ENCODE assay signal across 13 cellular contexts in the genomic region with DNA sequence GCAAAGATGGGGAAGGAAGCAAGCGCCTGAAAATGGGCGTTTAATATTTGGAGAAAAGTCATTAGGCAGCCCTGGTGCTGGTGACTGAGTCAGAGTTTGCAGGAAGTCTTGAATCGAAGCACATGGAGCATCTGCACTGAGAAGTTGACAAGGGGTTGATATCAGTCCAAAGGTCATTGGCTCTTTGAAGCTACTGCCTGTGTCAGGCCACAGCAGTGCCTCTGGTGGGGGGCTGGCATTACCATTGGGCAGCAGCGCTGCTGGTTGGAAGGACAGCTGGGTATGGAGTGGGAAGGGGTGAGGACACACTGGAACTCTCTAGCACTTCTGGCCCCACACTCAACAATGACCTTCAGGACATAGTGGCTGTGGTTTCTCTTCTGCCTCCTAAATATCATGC.
DNase-seq lines count a peak whose midpoint lies in the region; ATAC-seq and TF ChIP-seq lines count a peak whose summit lies in the region.
"Had no signal": no experiment of that assay in that cellular context is flagged by ENCODE, and none has a peak within 500 bp of the region (broad histone marks: within the 10 kb centered on the region; RNA-seq: fewer than 3 reads in every experiment).

No MANE protein-coding gene starts in this region.

- intact Hi-C loops in heart left ventricle (cut with DNase I) = loop anchor here in 6 of 10 donors (5.0 to 10.0 kb wide), 6 partner anchors 152 to 492 kb away; a partner anchor contains a TSS

- H3K4me3 Mint-ChIP-seq in activated CD4-positive, alpha-beta memory T cell treated with anti-CD3 and anti-CD28 coated beads, Interleukin-2, amount 10 ng/mL, durations not matched to agents 7 days and 5 days = no peak overlapping the region

- no peak overlapping the region for H3K9ac ChIP-seq in smooth muscle cell (ENCODE audit: low read depth)

- no peaks in the 10 kb centered on the region for H3K79me2 ChIP-seq in smooth muscle cell (ENCODE audit: low read depth)

- TF ChIP-seq CTCF in smooth muscle cell (IDR thresholded peaks at IDR 0.05; ENCODE audit: borderline replicate concordance, insufficient read depth, poor library complexity, severe bottlenecking) (no peak), heart left ventricle (IDR thresholded peaks at IDR 0.05) (no peak)

- H3K36me3 ChIP-seq in smooth muscle cell (ENCODE audit: low read depth) (no peaks in the 10 kb centered on the region), heart left ventricle (no peaks in the 10 kb centered on the region)
- H3K36me3 ChIP-seq: brain microvascular endothelial cell, suprapubic skin had no signal

- no peak overlapping the region for H3K27ac ChIP-seq in smooth muscle cell (ENCODE audit: low read depth)
- peak overlapping the region in 1 of 12 donors; percentile 27 for H3K27ac ChIP-seq in heart left ventricle
- H3K27ac ChIP-seq: brain microvascular endothelial cell, RWPE1, suprapubic skin had no signal

- no peak overlapping the region for H2AFZ ChIP-seq in smooth muscle cell (ENCODE audit: low read depth)

- H3K4me2 ChIP-seq in smooth muscle cell = peak overlapping the region; percentile 40

- H3K4me1 ChIP-seq in smooth muscle cell (ENCODE audit: low read depth) (no peaks in the 10 kb centered on the region), heart left ventricle (peaks cover 0 to 5% (median 0%) of the 10 kb centered on the region in 12 donors)
- H3K4me1 ChIP-seq: suprapubic skin had no signal

- peaks cover 29% of the 10 kb centered on the region for H3K27me3 Mint-ChIP-seq in activated CD4-positive, alpha-beta memory T cell treated with anti-CD3 and anti-CD28 coated beads, Interleukin-2, amount 10 ng/mL, durations not matched to agents 7 days and 5 days

- peaks cover 32% of the 10 kb centered on the region for H3K9me3 Mint-ChIP-seq in activated CD4-positive, alpha-beta memory T cell treated with anti-CD3 and anti-CD28 coated beads, Interleukin-2, amount 10 ng/mL, durations not matched to agents 7 days and 5 days

- no peaks in the 10 kb centered on the region for H3F3A ChIP-seq in smooth muscle cell (ENCODE audit: low read depth)

- H3K27ac Mint-ChIP-seq in activated CD4-positive, alpha-beta memory T cell treated with anti-CD3 and anti-CD28 coated beads, Interleukin-2, amount 10 ng/mL, durations not matched to agents 7 days and 5 days = peak overlapping the region; percentile 62

- H3K9me3 ChIP-seq in smooth muscle cell (replicated peaks; ENCODE audit: low read depth) = no peaks in the 10 kb centered on the region
- H3K9me3 ChIP-seq in heart left ventricle = no peaks in the 10 kb centered on the region
- H3K9me3 ChIP-seq: suprapubic skin had no signal

- ATAC-seq in HG02938 (IDR thresholded peaks at IDR 0.05; ENCODE audit: unreplicated experiment) = peak; percentile 36
- no peak for ATAC-seq in heart left ventricle

- H3K4me3 ChIP-seq in smooth muscle cell (no peak overlapping the region), heart left ventricle (no peak overlapping the region)
- H3K4me3 ChIP-seq: suprapubic skin had no signal

- CTCF ChIA-PET in activated CD4-positive, alpha-beta memory T cell treated with anti-CD3 and anti-CD28 coated beads, Interleukin-2, amount 10 ng/mL, durations not matched to agents 7 days and 5 days (lab: Charles Lee) = no interaction called here

- H3K27me3 ChIP-seq in smooth muscle cell (ENCODE audit: low read depth) (no peaks in the 10 kb centered on the region), heart left ventricle (no peaks in the 10 kb centered on the region)

- H4K20me1 ChIP-seq in smooth muscle cell (ENCODE audit: low read depth) = no peaks in the 10 kb centered on the region

- TF ChIP-seq POLR2A in heart left ventricle (IDR thresholded peaks at IDR 0.05) = no peak

- POLR2A ChIA-PET in activated CD4-positive, alpha-beta memory T cell treated with anti-CD3 and anti-CD28 coated beads, Interleukin-2, amount 10 ng/mL, durations not matched to agents 7 days and 5 days (lab: Charles Lee) = interaction anchor here (0.7 kb wide), 1 partner anchor 151 kb away, joined by 3 read pairs; a partner anchor contains a TSS

- H3K36me3 Mint-ChIP-seq in activated CD4-positive, alpha-beta memory T cell treated with anti-CD3 and anti-CD28 coated beads, Interleukin-2, amount 10 ng/mL, durations not matched to agents 7 days and 5 days (ENCODE audit: low read depth) = peaks cover 17% of the 10 kb centered on the region

- WGBS in smooth muscle cell (ENCODE audit: low lambda C conversion rate) = 78% methylated on average over 4 of the region's 4 CpGs
- 64 to 79% (median 74%) methylated on average over 4 of the region's 4 CpGs for WGBS in heart left ventricle, 4 donors

- H3K4me1 Mint-ChIP-seq in activated CD4-positive, alpha-beta memory T cell treated with anti-CD3 and anti-CD28 coated beads, Interleukin-2, amount 10 ng/mL, durations not matched to agents 7 days and 5 days = peaks cover 31% of the 10 kb centered on the region

- peak; percentile 5 for DNase-seq in NK-92 treated with Interleukin-12 subunit alpha and Interleukin-12 subunit beta, amount 100 ng/mL, for 24 hours (lab: John Stamatoyannopoulos, UW)
- DNase-seq in NK-92 (lab: John Stamatoyannopoulos, UW; ENCODE audit: unreplicated experiment) (no peak), smooth muscle cell (lab: John Stamatoyannopoulos, UW; ENCODE audit: unreplicated experiment) (no peak), heart left ventricle (no peak), NCI-H1092 (lab: John Stamatoyannopoulos, UW) (no peak)
- no peak for DNase-seq in activated CD4-positive, alpha-beta memory T cell treated with anti-CD3 and anti-CD28 coated beads, Interleukin-2, amount 10 ng/mL, durations not matched to agents 7 days and 5 days
- no peak for DNase-seq in activated CD4-positive, CD25-positive, alpha-beta regulatory T cell (lab: John Stamatoyannopoulos, UW)
- DNase-seq: 8988T, brain microvascular endothelial cell, NCI-H146 had no signal
